In genomic region chr6:117485433-117485832, GRCh38 we compare ENCODE assay signal across 24 cellular contexts. TPM values are rescaled to one million over a fixed set of nuclear protein-coding genes. Genes with fewer than 3 reads are reported as not detected.
DNase-seq lines count a peak whose midpoint lies in the region; ATAC-seq and TF ChIP-seq lines count a peak whose summit lies in the region.
"Had no signal": no experiment of that assay in that cellular context is flagged by ENCODE, and none has a peak within 500 bp of the region (broad histone marks: within the 10 kb centered on the region; RNA-seq: fewer than 3 reads in every experiment).

No MANE protein-coding gene starts in this region.

- CTCF ChIA-PET in naive thymus-derived CD4-positive, alpha-beta T cell (lab: Charles Lee): interaction anchor here (1.0 kb wide), 1 partner anchor 119 kb away, joined by 4 read pairs; no protein-coding TSS in a partner anchor

- H3K9me3 ChIP-seq in OCI-LY3 (ENCODE audit: insufficient read depth, low read length) (no peaks in the 10 kb centered on the region), endocrine pancreas (ENCODE audit: control insufficient read depth, low read length) (no peaks in the 10 kb centered on the region)
- H3K9me3 ChIP-seq in naive thymus-derived CD4-positive, alpha-beta T cell (ENCODE audit: control insufficient read depth in 2 of 3, low read length in 3 of 3): no peaks in the 10 kb centered on the region
- H3K9me3 ChIP-seq: SJCRH30, stomach, upper lobe of left lung had no signal

- H3K27ac ChIP-seq in OCI-LY3 (ENCODE audit: low read length) (no peak overlapping the region), coronary artery (no peak overlapping the region)
- H3K27ac ChIP-seq in naive thymus-derived CD4-positive, alpha-beta T cell (ENCODE audit: low read depth, low read length): no peak overlapping the region
- H3K27ac ChIP-seq: foreskin keratinocyte, HL-60, SJCRH30 had no signal

- no peak for ATAC-seq in GM21529 (IDR thresholded peaks at IDR 0.05; ENCODE audit: unreplicated experiment)
- no peak for ATAC-seq in naive thymus-derived CD4-positive, alpha-beta T cell
- ATAC-seq: CD8-positive, alpha-beta T cell; foreskin keratinocyte; K562; left cardiac atrium; sciatic nerve had no signal

- peaks cover 24% of the 10 kb centered on the region for H3K27me3 Mint-ChIP-seq in nephron progenitor cell (ENCODE audit: low read depth, poor library complexity)
- H3K27me3 Mint-ChIP-seq in naive thymus-derived CD4-positive, alpha-beta T cell: peaks cover 31 to 50% (median 42%) of the 10 kb centered on the region in 5 donors

- H4K20me1 ChIP-seq in OCI-LY3 (ENCODE audit: insufficient read depth, low read length): no peaks in the 10 kb centered on the region

- H3K9ac ChIP-seq in OCI-LY3 (ENCODE audit: low read length): no peak overlapping the region
- H3K9ac ChIP-seq in endocrine pancreas (ENCODE audit: control insufficient read depth, insufficient read depth, low read length): no peak overlapping the region

- no peak overlapping the region for H3K27ac Mint-ChIP-seq in nephron progenitor cell
- no peak overlapping the region for H3K27ac Mint-ChIP-seq in naive thymus-derived CD4-positive, alpha-beta T cell
- H3K27ac Mint-ChIP-seq: CD8-positive, alpha-beta T cell had no signal

- DNase-seq in COLO829 (ENCODE audit: low spot score) (peak; percentile 50), nephron progenitor cell (no peak), DMS79 treated with DMSO at 0.1 percent for 48 hours (lab: John Stamatoyannopoulos, UW) (no peak), coronary artery (ENCODE audit: low spot score) (no peak)
- DNase-seq in naive thymus-derived CD4-positive, alpha-beta T cell: no peak
- DNase-seq: activated CD4-positive, alpha-beta T cell treated with anti-CD3 and anti-CD28 coated beads for 1 hour; activated gamma-delta T cell; amygdala; CD8-positive, alpha-beta T cell; foreskin keratinocyte; HCEC 1CT; left cardiac atrium; NCI-H2081; NCI-H510A treated with DMSO at 0.1 percent for 48 hours; SJCRH30; stomach; upper lobe of left lung had no signal

- intact Hi-C loops in naive thymus-derived CD4-positive, alpha-beta T cell (cut with micrococcal nuclease): loop anchor here in 1 of 2 donors (10.0 kb wide), 2 partner anchors 1449 to 1859 kb away; partner anchors contain the start of genes MAN1A1 and MCM9

- POLR2A ChIA-PET in naive thymus-derived CD4-positive, alpha-beta T cell (lab: Charles Lee): interaction anchor here (1.2 kb wide), 1 partner anchor 12 kb away, joined by 3 read pairs; no protein-coding TSS in a partner anchor

- peak overlapping the region; percentile 63 for H3K4me3 Mint-ChIP-seq in nephron progenitor cell
- peak overlapping the region in 1 of 10 donors; percentile 40 for H3K4me3 Mint-ChIP-seq in naive thymus-derived CD4-positive, alpha-beta T cell
- H3K4me3 Mint-ChIP-seq: CD8-positive, alpha-beta T cell had no signal

- H3K79me2 ChIP-seq in OCI-LY3 (ENCODE audit: low read length): no peaks in the 10 kb centered on the region

- H3K4me1 Mint-ChIP-seq in nephron progenitor cell: peaks cover 24% of the 10 kb centered on the region
- H3K4me1 Mint-ChIP-seq in naive thymus-derived CD4-positive, alpha-beta T cell: peaks cover 15 to 18% (median 16%) of the 10 kb centered on the region in 7 donors

- peaks cover 26% of the 10 kb centered on the region for H3K36me3 Mint-ChIP-seq in nephron progenitor cell (ENCODE audit: low read depth)
- peaks cover 0 to 2% (median 0%) of the 10 kb centered on the region in 5 donors for H3K36me3 Mint-ChIP-seq in naive thymus-derived CD4-positive, alpha-beta T cell

- H3K4me3 ChIP-seq in OCI-LY3 (ENCODE audit: low read length) (no peak overlapping the region), endocrine pancreas (ENCODE audit: control insufficient read depth, insufficient read depth, low read length) (peak overlapping the region; percentile 33), coronary artery (no peak overlapping the region)
- no peak overlapping the region for H3K4me3 ChIP-seq in naive thymus-derived CD4-positive, alpha-beta T cell (ENCODE audit: low read length)
- H3K4me3 ChIP-seq: K562, SJCRH30 had no signal

- peaks cover 20% of the 10 kb centered on the region for H3K4me1 ChIP-seq in OCI-LY3 (ENCODE audit: low read length)
- H3K4me1 ChIP-seq in endocrine pancreas (ENCODE audit: control insufficient read depth, insufficient read depth, low read length): peaks cover 7% of the 10 kb centered on the region
- H3K4me1 ChIP-seq in naive thymus-derived CD4-positive, alpha-beta T cell (ENCODE audit: control insufficient read depth in 2 of 2, insufficient read depth in 2 of 2, low read length in 2 of 2): peaks cover 8 to 10% of the 10 kb centered on the region in 2 donors

- peaks cover 18% of the 10 kb centered on the region for H3K9me3 Mint-ChIP-seq in nephron progenitor cell
- H3K9me3 Mint-ChIP-seq in naive thymus-derived CD4-positive, alpha-beta T cell: no peaks in the 10 kb centered on the region
- H3K9me3 Mint-ChIP-seq: CD8-positive, alpha-beta T cell had no signal

- TF ChIP-seq CTCF in OCI-LY3 (IDR thresholded peaks at IDR 0.05; ENCODE audit: low read depth, low read length) (no peak), nephron progenitor cell (IDR thresholded peaks at IDR 0.05) (no peak), coronary artery (IDR thresholded peaks at IDR 0.05) (no peak)

- no peak overlapping the region for H2AFZ ChIP-seq in OCI-LY3 (ENCODE audit: low read depth, low read length)

- H3K36me3 ChIP-seq in OCI-LY3 (replicated peaks; ENCODE audit: low read depth, low read length) (no peaks in the 10 kb centered on the region), endocrine pancreas (ENCODE audit: control insufficient read depth, insufficient read depth, low read length) (no peaks in the 10 kb centered on the region)
- H3K36me3 ChIP-seq in naive thymus-derived CD4-positive, alpha-beta T cell (ENCODE audit: control insufficient read depth in 2 of 3, insufficient read depth in 3 of 3, low read length in 3 of 3): no peaks in the 10 kb centered on the region
- H3K36me3 ChIP-seq: SJCRH30, stomach had no signal

- peak overlapping the region; percentile 84; the same call in 1 of the 2 replicates for H3K4me2 ChIP-seq in OCI-LY3 (ENCODE audit: low read length)

- no peaks in the 10 kb centered on the region for H3K27me3 ChIP-seq in OCI-LY3 (ENCODE audit: low read depth, low read length)
- H3K27me3 ChIP-seq in endocrine pancreas (ENCODE audit: control insufficient read depth, insufficient read depth, low read length): no peaks in the 10 kb centered on the region
- H3K27me3 ChIP-seq in naive thymus-derived CD4-positive, alpha-beta T cell (ENCODE audit: control insufficient read depth in 2 of 2, insufficient read depth in 2 of 2, low read length in 2 of 2): no peaks in the 10 kb centered on the region
- H3K27me3 ChIP-seq: foreskin keratinocyte, SJCRH30, stomach, upper lobe of left lung had no signal

RNA-seq across cellular contexts. Expression of gene DCBLD1, which starts 3.0 kb away (rescaled TPM):
- 1 to 10 TPM; 1.5 to 7.6 (median 5.6) TPM for total RNA-seq in naive thymus-derived CD4-positive, alpha-beta T cell
- 1 to 10 TPM; 1.2 to 2.1 TPM for polyA plus RNA-seq in naive thymus-derived CD4-positive, alpha-beta T cell

RNA-seq across cellular contexts. Expression of gene ROS1, which starts 59.7 kb away (rescaled TPM):
- not detected for total RNA-seq in naive thymus-derived CD4-positive, alpha-beta T cell
- not detected for polyA plus RNA-seq in naive thymus-derived CD4-positive, alpha-beta T cell
- total RNA-seq: CD8-positive, alpha-beta T cell; foreskin keratinocyte; left cardiac atrium; omental fat pad had no signal
- polyA plus RNA-seq: K562 had no signal
